In genomic region chr1:179955731-179956130, GRCh38 we compare ENCODE assay signal across 8 cellular contexts. TPM values are rescaled to one million over a fixed set of nuclear protein-coding genes. Genes with fewer than 3 reads are reported as not detected.
DNase-seq lines count a peak whose midpoint lies in the region; ATAC-seq and TF ChIP-seq lines count a peak whose summit lies in the region.

No MANE protein-coding gene starts in this region.

- no peak for TF ChIP-seq CTCF in Loucy (conservative IDR thresholded peaks at IDR 0.05; ENCODE audit: low read length)
- TF ChIP-seq CTCF in mammary epithelial cell (conservative IDR thresholded peaks at IDR 0.05 in 1 of 2, IDR thresholded peaks at IDR 0.05 in 1 of 2; ENCODE audit: extremely low read depth in 1 of 2, insufficient read depth in 1 of 2, low read depth in 1 of 2, low read length in 2 of 2), result no peak

- H3K27ac Mint-ChIP-seq in naive B cell, result peak overlapping the region in 5 of 6 donors; percentile 70 to 96 (median 94)

- H3K4me3 Mint-ChIP-seq in naive B cell, result peak overlapping the region; percentile 87 to 97 (median 93)

- dilution Hi-C loops in mammary epithelial cell (cut with HindIII; ENCODE audit: low sequenced_read_pairs), result no loop called here

- peak overlapping the region; percentile 98 for H3K4me3 ChIP-seq in BLaER1
- peak overlapping the region; percentile 76 for H3K4me3 ChIP-seq in Loucy (ENCODE audit: low read length, poor library complexity, severe bottlenecking)
- peak overlapping the region; percentile 94 to 99 (median 96) for H3K4me3 ChIP-seq in mammary epithelial cell (replicated peaks in 1 of 3; ENCODE audit: insufficient read depth in 1 of 3, low read depth in 2 of 3, low read length in 3 of 3)

- in situ Hi-C loops in mammary epithelial cell (cut with MboI; ENCODE audit: low sequenced_read_pairs in 2 of 2), result no loop called here

- no peak overlapping the region for H2AFZ ChIP-seq in Loucy (ENCODE audit: low read length)
- peak overlapping the region; percentile 100 for H2AFZ ChIP-seq in mammary epithelial cell (ENCODE audit: low read depth, low read length)

- no peaks in the 10 kb centered on the region for H3K27me3 Mint-ChIP-seq in naive B cell

- 0% methylated on average over 3 of the region's 3 CpGs for WGBS in mammary epithelial cell (ENCODE audit: low coverage, missing lambda C conversion rate)

- H3K36me3 Mint-ChIP-seq in naive B cell, result no peaks in the 10 kb centered on the region

- H3K4me1 ChIP-seq in BLaER1, result peaks cover 30% of the 10 kb centered on the region
- peaks cover 52% of the 10 kb centered on the region for H3K4me1 ChIP-seq in Loucy (ENCODE audit: insufficient read depth, low read length, poor library complexity, severe bottlenecking)
- peaks cover 12% of the 10 kb centered on the region for H3K4me1 ChIP-seq in mammary epithelial cell (ENCODE audit: insufficient read depth, low read length)

- H3K9ac ChIP-seq in BLaER1 (peak overlapping the region; percentile 99), Loucy (ENCODE audit: low read depth, low read length, poor library complexity, severe bottlenecking) (peak overlapping the region; percentile 95), mammary epithelial cell (ENCODE audit: insufficient read depth, low read length) (peak overlapping the region; percentile 95)

- CTCF ChIA-PET in mammary epithelial cell (lab: Charles Lee; ENCODE audit: low non-redundant PET), result no interaction called here

- DNase-seq in mammary epithelial cell, result no peak
- DNase-seq in naive B cell, result no peak
- no peak for DNase-seq in cerebellar nuclear complex (lab: John Stamatoyannopoulos, UW)
- no peak for DNase-seq in NCI-H2227 (lab: John Stamatoyannopoulos, UW; ENCODE audit: unreplicated experiment)
- DNase-seq in DMS153 (lab: John Stamatoyannopoulos, UW), result no peak

- H3K4me1 Mint-ChIP-seq in naive B cell, result peaks cover 42 to 68% (median 47%) of the 10 kb centered on the region in 3 donors

- ATAC-seq in naive B cell (ENCODE audit: low read depth in 2 of 2), result no peak
- no peak for ATAC-seq in GM21619 (IDR thresholded peaks at IDR 0.05; ENCODE audit: unreplicated experiment)

- H3F3A ChIP-seq in Loucy (ENCODE audit: low read depth), result peaks cover 3% of the 10 kb centered on the region; the same call in 1 of the 2 replicates

- no peaks in the 10 kb centered on the region for H3K27me3 ChIP-seq in BLaER1
- no peaks in the 10 kb centered on the region for H3K27me3 ChIP-seq in Loucy (ENCODE audit: insufficient read depth, low read length, poor library complexity, severe bottlenecking)
- no peaks in the 10 kb centered on the region for H3K27me3 ChIP-seq in mammary epithelial cell (ENCODE audit: insufficient read depth, low read length)

- H3K4me2 ChIP-seq in BLaER1 (peak overlapping the region; percentile 79), Loucy (ENCODE audit: low read depth, low read length, poor library complexity, severe bottlenecking) (peak overlapping the region; percentile 99), mammary epithelial cell (ENCODE audit: insufficient read depth, low read depth, low read length) (peak overlapping the region; percentile 99)

- H3K9me3 Mint-ChIP-seq in naive B cell, result no peaks in the 10 kb centered on the region

- H3K27ac ChIP-seq in BLaER1 (peak overlapping the region; percentile 97; the same call in 1 of the 2 replicates), mammary epithelial cell (ENCODE audit: insufficient read depth, low read depth, low read length) (peak overlapping the region; percentile 81)

- H3K9me2 ChIP-seq in Loucy (replicated peaks; ENCODE audit: low read depth, low read length), result no peaks in the 10 kb centered on the region

- BruUV-seq in mammary epithelial cell (replicated peaks; lab: Mats Ljungman, UMichigan), result TSS peak; percentile 39

- H3K79me2 ChIP-seq in Loucy (ENCODE audit: insufficient read depth, low read length) (peaks cover 61% of the 10 kb centered on the region), mammary epithelial cell (ENCODE audit: insufficient read depth, low read length) (peaks cover 58% of the 10 kb centered on the region)

- peaks cover 10% of the 10 kb centered on the region for H3K36me3 ChIP-seq in BLaER1
- H3K36me3 ChIP-seq in Loucy (ENCODE audit: insufficient read depth, low read length), result no peaks in the 10 kb centered on the region
- no peaks in the 10 kb centered on the region for H3K36me3 ChIP-seq in mammary epithelial cell (ENCODE audit: insufficient read depth, low read length)

- intact Hi-C loops in mammary epithelial cell (cut with micrococcal nuclease), result loop anchor here (2.0 kb wide), 1 partner anchor 73 kb away; the partner anchor contains the start of gene TOR1AIP1

- H3K9me3 ChIP-seq in BLaER1 (no peaks in the 10 kb centered on the region), Loucy (ENCODE audit: insufficient read depth, low read depth, low read length) (no peaks in the 10 kb centered on the region), mammary epithelial cell (replicated peaks; ENCODE audit: insufficient read depth, low read length) (no peaks in the 10 kb centered on the region)

- peaks cover 51% of the 10 kb centered on the region for H4K20me1 ChIP-seq in BLaER1
- H4K20me1 ChIP-seq in Loucy (ENCODE audit: insufficient read depth, low read length, poor library complexity, severe bottlenecking), result peaks cover 46% of the 10 kb centered on the region
- no peaks in the 10 kb centered on the region for H4K20me1 ChIP-seq in mammary epithelial cell (ENCODE audit: insufficient read depth, low read length)

RNA-seq across cellular contexts. Expression of gene CEP350, which starts 1.1 kb away (rescaled TPM):
- total RNA-seq in mammary epithelial cell, result 10 to 100 TPM; 29.6 to 37.5 TPM
- polyA plus RNA-seq in mammary epithelial cell, result 5.7 TPM
- polyA minus RNA-seq in mammary epithelial cell, result 36.0 TPM
- polyA plus RNA-seq in naive B cell (ENCODE audit: low read depth in 6 of 6), result 10 to 100 TPM in 5 of 6 donors, 1 to 10 TPM in 1; 5.5 to 78.9 (median 37.0) TPM
